23 cellular contexts compared by ENCODE assay signal in the genomic region with DNA sequence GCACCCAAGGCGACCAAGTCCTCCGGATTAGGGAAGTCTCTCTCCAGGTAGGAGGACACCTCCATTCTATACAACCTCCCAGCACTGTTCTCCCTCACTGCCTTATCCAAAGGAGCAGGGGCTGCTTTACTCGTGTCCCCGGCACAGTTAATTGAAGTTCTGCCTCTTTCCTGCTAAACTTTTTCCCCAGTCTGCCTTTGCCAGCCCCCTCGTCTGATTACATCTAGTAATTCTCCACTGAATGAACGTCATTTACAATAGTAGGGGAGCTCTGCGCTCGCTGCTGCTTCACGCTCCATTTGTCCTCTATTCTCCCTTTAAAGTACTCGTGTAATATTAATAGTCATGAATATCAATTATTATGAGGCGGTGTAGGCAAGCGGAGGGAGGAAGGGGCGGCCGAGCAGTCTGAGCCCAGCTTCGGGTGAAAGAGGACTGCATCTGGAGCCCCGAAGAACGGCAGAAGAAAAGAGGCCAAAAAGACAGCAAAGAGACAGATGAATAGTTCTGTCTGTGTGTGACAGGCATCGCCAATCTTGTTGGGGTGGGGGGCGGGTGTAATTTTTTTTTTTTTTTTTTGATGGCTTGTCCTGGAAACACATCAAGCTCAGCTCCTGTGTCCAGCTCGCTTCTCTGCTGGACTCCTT. TPM values are rescaled to one million over a fixed set of nuclear protein-coding genes. Genes with fewer than 3 reads are reported as not detected.
DNase-seq lines count a peak whose midpoint lies in the region; ATAC-seq and TF ChIP-seq lines count a peak whose summit lies in the region.
"Had no signal": no experiment of that assay in that cellular context is flagged by ENCODE, and none has a peak within 500 bp of the region (broad histone marks: within the 10 kb centered on the region; RNA-seq: fewer than 3 reads in every experiment).

No MANE protein-coding gene starts in this region.

- no peak overlapping the region for H3K9ac ChIP-seq in SK-N-SH
- H3K9ac ChIP-seq: KMS-11 had no signal

- H3K9me2 ChIP-seq in SK-N-SH, result no peaks in the 10 kb centered on the region

- no peaks in the 10 kb centered on the region for H3K9me3 ChIP-seq in SK-N-SH
- H3K9me3 ChIP-seq: A549 had no signal

- CTCF ChIA-PET in SK-N-SH (lab: Yijun Ruan, JAX), result interaction anchor here (1.3 kb wide), 1 partner anchor 18 kb away, joined by 3 read pairs; no protein-coding TSS in a partner anchor

- peak overlapping the region in 1 of 2 experiments; percentile 47; a peak in 2 of 4 replicates for H3K4me3 ChIP-seq in SK-N-SH (ENCODE audit: low read depth in 2 of 2, low read length in 1 of 2)
- peak overlapping the region; percentile 52 for H3K4me3 ChIP-seq in kidney epithelial cell (ENCODE audit: low read depth, low read length)
- H3K4me3 ChIP-seq: A549, cardiac muscle cell had no signal

- peaks cover 7% of the 10 kb centered on the region for H3K4me1 Mint-ChIP-seq in activated T-helper 1 cell treated with anti-CD3 and anti-CD28 coated beads, Interleukin-12 subunit alpha, Interleukin-12 subunit beta, Interleukin-2, Interleukin-4 antibody, amounts not matched to agents 30 ng/mL and 10 ng/mL and 1 ng/mL, durations not matched to agents 14 hours and 24 hours and 36 hours (ENCODE audit: low read depth)
- H3K4me1 Mint-ChIP-seq in stimulated activated naive B cell treated with anti-CD40 and anti-IgM and Interleukin-4, amounts not matched to agents 10 μg/mL and 1 μg/mL and 100 μg/mL, for 72 hours, result peaks cover 18 to 23% of the 10 kb centered on the region in 2 donors
- H3K4me1 Mint-ChIP-seq in stimulated activated memory B cell treated with anti-CD40 and anti-IgM and Interleukin-4, amounts not matched to agents 10 μg/mL and 1 μg/mL and 100 μg/mL, for 72 hours, result peaks cover 26% of the 10 kb centered on the region

- H3F3A ChIP-seq in SK-N-SH (replicated peaks; ENCODE audit: insufficient read depth), result no peaks in the 10 kb centered on the region

- H3K4me1 ChIP-seq in SK-N-SH (ENCODE audit: control insufficient read depth in 1 of 2, insufficient read depth in 2 of 2, low read depth in 1 of 2, low read length in 1 of 2), result peaks cover 0 to 4% of the 10 kb centered on the region in 2 experiments; a peak in 2 of 4 replicates
- H3K4me1 ChIP-seq: A549 had no signal

- peaks cover 86% of the 10 kb centered on the region for H3K27me3 Mint-ChIP-seq in activated T-helper 1 cell treated with anti-CD3 and anti-CD28 coated beads, Interleukin-12 subunit alpha, Interleukin-12 subunit beta, Interleukin-2, Interleukin-4 antibody, amounts not matched to agents 30 ng/mL and 10 ng/mL and 1 ng/mL, durations not matched to agents 14 hours and 24 hours and 36 hours (ENCODE audit: insufficient read depth)
- H3K27me3 Mint-ChIP-seq in stimulated activated naive B cell treated with anti-CD40 and anti-IgM and Interleukin-4, amounts not matched to agents 10 μg/mL and 1 μg/mL and 100 μg/mL, for 72 hours, result peaks cover 84 to 90% of the 10 kb centered on the region in 2 donors
- peaks cover 94% of the 10 kb centered on the region for H3K27me3 Mint-ChIP-seq in stimulated activated memory B cell treated with anti-CD40 and anti-IgM and Interleukin-4, amounts not matched to agents 10 μg/mL and 1 μg/mL and 100 μg/mL, for 72 hours

- H3K27ac Mint-ChIP-seq in activated T-helper 1 cell treated with anti-CD3 and anti-CD28 coated beads, Interleukin-12 subunit alpha, Interleukin-12 subunit beta, Interleukin-2, Interleukin-4 antibody, amounts not matched to agents 30 ng/mL and 10 ng/mL and 1 ng/mL, durations not matched to agents 14 hours and 24 hours and 36 hours, result peak overlapping the region; percentile 2
- peak overlapping the region; percentile 16 for H3K27ac Mint-ChIP-seq in stimulated activated naive B cell treated with anti-CD40 and anti-IgM and Interleukin-4, amounts not matched to agents 10 μg/mL and 1 μg/mL and 100 μg/mL, for 72 hours
- H3K27ac Mint-ChIP-seq in stimulated activated memory B cell treated with anti-CD40 and anti-IgM and Interleukin-4, amounts not matched to agents 10 μg/mL and 1 μg/mL and 100 μg/mL, for 72 hours, result no peak overlapping the region
- H3K27ac Mint-ChIP-seq: activated naive CD8-positive, alpha-beta T cell treated with anti-CD3 and anti-CD28 coated beads, Interleukin-2, amount 10 ng/mL, durations not matched to agents 7 days and 5 days had no signal

- WGBS in SK-N-SH (ENCODE audit: low lambda C conversion rate), result 3% methylated on average over 20 of the region's 20 CpGs

- peak overlapping the region in 1 of 2 experiments; percentile 99; a peak in 2 of 4 replicates for H3K27ac ChIP-seq in SK-N-SH (ENCODE audit: low read depth in 2 of 2, low read length in 1 of 2)
- H3K27ac ChIP-seq: A549, cardiac muscle cell, HL-60, KMS-11 had no signal

- no peak for TF ChIP-seq CTCF in SK-N-SH (IDR thresholded peaks at IDR 0.05)
- TF ChIP-seq CTCF in kidney epithelial cell (IDR thresholded peaks at IDR 0.05; ENCODE audit: insufficient read depth, low read length, poor library complexity, severe bottlenecking), result no peak

- no peaks in the 10 kb centered on the region for H3K79me2 ChIP-seq in SK-N-SH (ENCODE audit: insufficient read depth)

- no peak for TF ChIP-seq EP300 in SK-N-SH (IDR thresholded peaks at IDR 0.05; ENCODE audit: borderline replicate concordance in 1 of 2, low read depth in 1 of 2, low read length in 1 of 2)

- no peak overlapping the region for H2AFZ ChIP-seq in SK-N-SH (ENCODE audit: low read depth)

- TF ChIP-seq RAD21 in SK-N-SH (IDR thresholded peaks at IDR 0.05; ENCODE audit: low read length), result no peak

- peaks cover 1% of the 10 kb centered on the region for H3K36me3 Mint-ChIP-seq in activated T-helper 1 cell treated with anti-CD3 and anti-CD28 coated beads, Interleukin-12 subunit alpha, Interleukin-12 subunit beta, Interleukin-2, Interleukin-4 antibody, amounts not matched to agents 30 ng/mL and 10 ng/mL and 1 ng/mL, durations not matched to agents 14 hours and 24 hours and 36 hours (ENCODE audit: low read depth)
- H3K36me3 Mint-ChIP-seq in stimulated activated naive B cell treated with anti-CD40 and anti-IgM and Interleukin-4, amounts not matched to agents 10 μg/mL and 1 μg/mL and 100 μg/mL, for 72 hours, result no peaks in the 10 kb centered on the region
- H3K36me3 Mint-ChIP-seq in stimulated activated memory B cell treated with anti-CD40 and anti-IgM and Interleukin-4, amounts not matched to agents 10 μg/mL and 1 μg/mL and 100 μg/mL, for 72 hours, result no peaks in the 10 kb centered on the region

- no peaks in the 10 kb centered on the region for H3K9me3 Mint-ChIP-seq in activated T-helper 1 cell treated with anti-CD3 and anti-CD28 coated beads, Interleukin-12 subunit alpha, Interleukin-12 subunit beta, Interleukin-2, Interleukin-4 antibody, amounts not matched to agents 30 ng/mL and 10 ng/mL and 1 ng/mL, durations not matched to agents 14 hours and 24 hours and 36 hours
- peaks cover 0 to 2% of the 10 kb centered on the region in 2 donors for H3K9me3 Mint-ChIP-seq in stimulated activated naive B cell treated with anti-CD40 and anti-IgM and Interleukin-4, amounts not matched to agents 10 μg/mL and 1 μg/mL and 100 μg/mL, for 72 hours
- H3K9me3 Mint-ChIP-seq in stimulated activated memory B cell treated with anti-CD40 and anti-IgM and Interleukin-4, amounts not matched to agents 10 μg/mL and 1 μg/mL and 100 μg/mL, for 72 hours, result no peaks in the 10 kb centered on the region
- H3K9me3 Mint-ChIP-seq: activated naive CD8-positive, alpha-beta T cell treated with anti-CD3 and anti-CD28 coated beads, Interleukin-2, amount 10 ng/mL, durations not matched to agents 7 days and 5 days; activated T-cell treated with anti-CD3 and anti-CD28 coated beads, Interleukin-2, amount 50 U/mL, for 4 hours had no signal

- DNase-seq in SK-N-SH, result peak; percentile 58
- DNase-seq in activated T-helper 1 cell treated with anti-CD3 and anti-CD28 coated beads, Interleukin-12 subunit alpha, Interleukin-12 subunit beta, Interleukin-2, Interleukin-4 antibody, amounts not matched to agents 30 ng/mL and 10 ng/mL and 1 ng/mL, durations not matched to agents 14 hours and 24 hours and 36 hours (ENCODE audit: low spot score), result no peak
- no peak for DNase-seq in kidney epithelial cell (ENCODE audit: low read depth)
- no peak for DNase-seq in stimulated activated naive B cell treated with anti-CD40 and anti-IgM and Interleukin-4, amounts not matched to agents 10 μg/mL and 1 μg/mL and 100 μg/mL, for 72 hours
- no peak for DNase-seq in putamen (ENCODE audit: low spot score)
- no peak for DNase-seq in iPS-NIHi7 (ENCODE audit: extremely low spot score)
- DNase-seq: activated CD4-positive, alpha-beta T cell treated with anti-CD3 and anti-CD28 coated beads, Interleukin-2, amount 50 U/mL, for 48 hours; activated naive CD8-positive, alpha-beta T cell treated with anti-CD3 and anti-CD28 coated beads, Interleukin-2, amount 10 ng/mL, durations not matched to agents 7 days and 5 days; activated T-cell treated with anti-CD3 and anti-CD28 coated beads, Interleukin-2, amount 50 U/mL, for 4 hours; CD4-positive, alpha-beta memory T cell; effector CD4-positive, alpha-beta T cell; EL; NCI-H446; stimulated activated naive CD8-positive, alpha-beta T cell treated with anti-CD3 and anti-CD28 coated beads, Interleukin-15, Interleukin-2, amounts not matched to agents 100 U/mL and 50 U/mL, for 24 hours had no signal

- POLR2A ChIA-PET in SK-N-SH (lab: Yijun Ruan, JAX), result interaction anchor here (0.6 to 6.6 kb wide), 11 partner anchors 10 to 1188 kb away, joined by 3 to 57 read pairs (median 3); no protein-coding TSS in a partner anchor

- no peak overlapping the region for H3K4me2 ChIP-seq in SK-N-SH
- H3K4me2 ChIP-seq: A549, KMS-11 had no signal

- H3K36me3 ChIP-seq in SK-N-SH (replicated peaks in 1 of 2; ENCODE audit: control insufficient read depth in 1 of 2, insufficient read depth in 2 of 2, low read length in 1 of 2), result peaks cover 0 to 7% of the 10 kb centered on the region in 2 experiments
- H3K36me3 ChIP-seq in kidney epithelial cell (ENCODE audit: control insufficient read depth, insufficient read depth, low read length), result no peaks in the 10 kb centered on the region
- H3K36me3 ChIP-seq: cardiac muscle cell had no signal

- no peaks in the 10 kb centered on the region; the same call in 1 of the 2 replicates for H4K20me1 ChIP-seq in SK-N-SH (ENCODE audit: insufficient read depth)

- intact Hi-C loops in activated T-helper 1 cell treated with anti-CD3 and anti-CD28 coated beads, Interleukin-12 subunit alpha, Interleukin-12 subunit beta, Interleukin-2, Interleukin-4 antibody, amounts not matched to agents 30 ng/mL and 10 ng/mL and 1 ng/mL, durations not matched to agents 14 hours and 24 hours and 36 hours (cut with micrococcal nuclease), result loop anchor here (2.0 kb wide), 1 partner anchor 99 kb away; no protein-coding TSS in a partner anchor

- ATAC-seq in SK-N-SH treated with all-trans-retinoic acid at 6 μM for 48 hours, result no peak
- no peak for ATAC-seq in stimulated activated naive B cell treated with anti-CD40 and anti-IgM and Interleukin-4, amounts not matched to agents 10 μg/mL and 1 μg/mL and 100 μg/mL, for 72 hours (replicated peaks)
- no peak for ATAC-seq in stimulated activated memory B cell treated with anti-CD40 and anti-IgM and Interleukin-4, amounts not matched to agents 10 μg/mL and 1 μg/mL and 100 μg/mL, for 72 hours
- ATAC-seq: A549; activated T-cell treated with anti-CD3 and anti-CD28 coated beads, Interleukin-2, amount 50 U/mL, for 4 hours; stimulated activated naive CD8-positive, alpha-beta T cell treated with anti-CD3 and anti-CD28 coated beads, Interleukin-15, Interleukin-2, amounts not matched to agents 100 U/mL and 50 U/mL, for 24 hours had no signal

- H3K27me3 ChIP-seq in SK-N-SH (ENCODE audit: insufficient read depth), result peaks cover 88% of the 10 kb centered on the region
- peaks cover 40% of the 10 kb centered on the region for H3K27me3 ChIP-seq in kidney epithelial cell (ENCODE audit: control insufficient read depth, insufficient read depth, low read length)

- H3K4me3 Mint-ChIP-seq in activated T-helper 1 cell treated with anti-CD3 and anti-CD28 coated beads, Interleukin-12 subunit alpha, Interleukin-12 subunit beta, Interleukin-2, Interleukin-4 antibody, amounts not matched to agents 30 ng/mL and 10 ng/mL and 1 ng/mL, durations not matched to agents 14 hours and 24 hours and 36 hours, result no peak overlapping the region
- H3K4me3 Mint-ChIP-seq in stimulated activated naive B cell treated with anti-CD40 and anti-IgM and Interleukin-4, amounts not matched to agents 10 μg/mL and 1 μg/mL and 100 μg/mL, for 72 hours, result no peak overlapping the region
- H3K4me3 Mint-ChIP-seq in stimulated activated memory B cell treated with anti-CD40 and anti-IgM and Interleukin-4, amounts not matched to agents 10 μg/mL and 1 μg/mL and 100 μg/mL, for 72 hours, result no peak overlapping the region
- H3K4me3 Mint-ChIP-seq: activated naive CD8-positive, alpha-beta T cell treated with anti-CD3 and anti-CD28 coated beads, Interleukin-2, amount 10 ng/mL, durations not matched to agents 7 days and 5 days; activated T-cell treated with anti-CD3 and anti-CD28 coated beads, Interleukin-2, amount 50 U/mL, for 4 hours had no signal

RNA-seq across cellular contexts. Expression of a gene that starts 2.9 kb away (rescaled TPM):
- 1.1 and 2.9 TPM in 2 replicates for polyA plus RNA-seq in SK-N-SH (2012; rRNA removed)
- polyA plus RNA-seq in SK-N-SH (2012; cell fraction: cytosol; rRNA removed), result 2.4 and 4.5 TPM in 2 replicates
- 3.5 and 6.8 TPM in 2 replicates for polyA plus RNA-seq in SK-N-SH (2012; cell fraction: nucleus; rRNA removed)
- total RNA-seq in activated T-helper 1 cell treated with anti-CD3 and anti-CD28 coated beads, Interleukin-12 subunit alpha, Interleukin-12 subunit beta, Interleukin-2, Interleukin-4 antibody, amounts not matched to agents 30 ng/mL and 10 ng/mL and 1 ng/mL, durations not matched to agents 14 hours and 24 hours and 36 hours, result not detected in 2 replicates
- total RNA-seq in kidney epithelial cell, result 0.14 and 0.42 TPM in 2 replicates
- total RNA-seq: activated naive CD8-positive, alpha-beta T cell treated with anti-CD3 and anti-CD28 coated beads, Interleukin-2, amount 10 ng/mL, durations not matched to agents 7 days and 5 days; activated T-cell treated with anti-CD3 and anti-CD28 coated beads, Interleukin-2, amount 50 U/mL, for 4 hours; cardiac muscle cell; CD4-positive, alpha-beta memory T cell; liver; posterior vena cava; SK-MEL-5 had no signal
- polyA plus RNA-seq: A549; cardiac muscle cell; CD4-positive, alpha-beta memory T cell; liver had no signal
